1 cellular context compared by ENCODE assay signal in genomic region chr10:69392481-69393000, GRCh38.
TF ChIP-seq lines count a peak whose summit lies in the region.

No MANE protein-coding gene starts in this region.

TF ChIP-seq in endothelial cell of umbilical vein, 7 proteins besides CTCF, POLR2A, EP300 and RAD21 (continued from another document):
- TF ChIP-seq EZH2 (IDR thresholded peaks at IDR 0.05; ENCODE audit: borderline replicate concordance, low read depth, low read length, severe bottlenecking) (no peak), MAX (IDR thresholded peaks at IDR 0.05; ENCODE audit: insufficient read depth, insufficient read length) (no peak), FOS (IDR thresholded peaks at IDR 0.05; ENCODE audit: borderline replicate concordance, insufficient read depth, low read length) (no peak), JUN (IDR thresholded peaks at IDR 0.05; ENCODE audit: borderline replicate concordance, insufficient read depth, insufficient read length, low read depth) (no peak)
